ENCODE assay signal across 1 cellular context in the genomic region with DNA sequence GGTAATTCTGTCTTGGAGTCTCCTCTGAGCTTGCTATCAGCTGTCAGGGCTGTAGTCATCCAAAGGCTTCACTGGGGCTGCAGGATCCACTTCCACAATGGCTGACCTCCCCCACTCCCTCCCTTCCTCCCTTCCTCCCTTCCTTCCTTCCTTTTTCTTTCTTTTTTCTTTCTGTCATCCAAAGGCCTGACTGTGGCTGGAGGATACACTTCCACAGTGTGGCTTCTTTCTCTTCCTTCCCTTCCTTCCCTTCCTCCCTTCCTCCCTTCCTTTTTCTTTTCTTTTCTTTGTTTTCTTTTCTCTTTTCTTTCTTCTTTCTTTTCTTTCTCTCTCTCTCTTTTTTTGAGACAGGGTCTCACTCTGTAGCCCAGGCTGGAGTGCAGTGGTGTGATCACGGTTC.
TF ChIP-seq lines count a peak whose summit lies in the region.

No MANE protein-coding gene starts in this region.

TF ChIP-seq in IMR-90, 13 proteins besides CTCF, POLR2A, EP300 and RAD21:
- TF ChIP-seq RFX5 (IDR thresholded peaks at IDR 0.05; ENCODE audit: low read depth, low read length), result no peak
